In genomic region chr19:8210660-8211101, GRCh38 we compare ENCODE assay signal across 9 cellular contexts. TPM values are rescaled to one million over a fixed set of nuclear protein-coding genes. Genes with fewer than 3 reads are reported as not detected.
DNase-seq lines count a peak whose midpoint lies in the region; ATAC-seq and TF ChIP-seq lines count a peak whose summit lies in the region.
"Had no signal": no experiment of that assay in that cellular context is flagged by ENCODE, and none has a peak within 500 bp of the region (broad histone marks: within the 10 kb centered on the region; RNA-seq: fewer than 3 reads in every experiment).

No MANE protein-coding gene starts in this region.

- TF ChIP-seq CTCF in suprapubic skin (IDR thresholded peaks at IDR 0.05) = no peak

- peaks cover 2% of the 10 kb centered on the region for H3K36me3 Mint-ChIP-seq in activated CD8-positive, alpha-beta memory T cell treated with anti-CD3 and anti-CD28 coated beads, Interleukin-2, amount 10 ng/mL, durations not matched to agents 7 days and 5 days
- peaks cover 4% of the 10 kb centered on the region for H3K36me3 Mint-ChIP-seq in T-helper 17 cell (ENCODE audit: low read depth)

- H3K4me3 ChIP-seq in iPS-20b (ENCODE audit: low read length) (peak overlapping the region; percentile 67), suprapubic skin (peak overlapping the region; percentile 77)

- H3K36me3 ChIP-seq in iPS-20b (ENCODE audit: insufficient read depth, low read depth, low read length) (peaks cover 9% of the 10 kb centered on the region), suprapubic skin (peaks cover 6% of the 10 kb centered on the region)
- H3K36me3 ChIP-seq: BE2C had no signal

- no peak for TF ChIP-seq EP300 in suprapubic skin (IDR thresholded peaks at IDR 0.05)

- CTCF ChIA-PET in activated CD8-positive, alpha-beta memory T cell treated with anti-CD3 and anti-CD28 coated beads, Interleukin-2, amount 10 ng/mL, durations not matched to agents 7 days and 5 days (lab: Charles Lee) = interaction anchor here (0.9 to 1.4 kb wide), 4 partner anchors 16 to 40 kb away, joined by 4 to 5 read pairs (median 4); no protein-coding TSS in a partner anchor

- H3K4me3 Mint-ChIP-seq in activated CD8-positive, alpha-beta memory T cell treated with anti-CD3 and anti-CD28 coated beads, Interleukin-2, amount 10 ng/mL, durations not matched to agents 7 days and 5 days = peak overlapping the region; percentile 82
- peak overlapping the region; percentile 97 for H3K4me3 Mint-ChIP-seq in T-helper 17 cell

- peak overlapping the region; percentile 89 for H3K27ac Mint-ChIP-seq in activated CD8-positive, alpha-beta memory T cell treated with anti-CD3 and anti-CD28 coated beads, Interleukin-2, amount 10 ng/mL, durations not matched to agents 7 days and 5 days
- H3K27ac Mint-ChIP-seq in T-helper 17 cell = peak overlapping the region; percentile 98

- H3K9me3 ChIP-seq in T-helper 17 cell (ENCODE audit: control insufficient read depth, low read length, poor library complexity, severe bottlenecking) (no peaks in the 10 kb centered on the region), iPS-20b (ENCODE audit: insufficient read depth, low read depth, low read length) (no peaks in the 10 kb centered on the region), suprapubic skin (no peaks in the 10 kb centered on the region)
- H3K9me3 ChIP-seq: BE2C had no signal

- H3K4me1 ChIP-seq in iPS-20b (ENCODE audit: insufficient read depth, low read length) = peaks cover 7% of the 10 kb centered on the region
- peaks cover 36% of the 10 kb centered on the region for H3K4me1 ChIP-seq in suprapubic skin

- H3K27ac ChIP-seq in iPS-20b (ENCODE audit: low read length) (no peak overlapping the region), suprapubic skin (peak overlapping the region; percentile 89)

- no peak for ATAC-seq in activated CD8-positive, alpha-beta memory T cell treated with anti-CD3 and anti-CD28 coated beads, Interleukin-2, amount 10 ng/mL, durations not matched to agents 7 days and 5 days
- ATAC-seq in T-helper 17 cell (no peak), GM18505 (IDR thresholded peaks at IDR 0.05; ENCODE audit: unreplicated experiment) (no peak)

- H3K9ac ChIP-seq in iPS-20b (ENCODE audit: low read depth, low read length) = peak overlapping the region; percentile 63; the same call in 1 of the 2 replicates

- TF ChIP-seq POLR2A in suprapubic skin (IDR thresholded peaks at IDR 0.05) (no peak), GM18505 (IDR thresholded peaks at IDR 0.05; ENCODE audit: borderline replicate concordance, extremely low read depth, insufficient read depth, insufficient read length) (no peak)

- no peak for DNase-seq in activated CD8-positive, alpha-beta memory T cell treated with anti-CD3 and anti-CD28 coated beads, Interleukin-2, amount 10 ng/mL, durations not matched to agents 7 days and 5 days
- DNase-seq in activated CD8-positive, alpha-beta memory T cell treated with anti-CD3 and anti-CD28 coated beads, Interleukin-2, amount 50 U/mL, for 48 hours = no peak
- DNase-seq in T-helper 17 cell = no peak
- no peak for DNase-seq in suprapubic skin (ENCODE audit: low spot score in 2 of 2)
- DNase-seq in NCI-H1694 (lab: John Stamatoyannopoulos, UW) = no peak
- DNase-seq in NCI-H128 (lab: John Stamatoyannopoulos, UW; ENCODE audit: unreplicated experiment) = no peak
- DNase-seq: BE2C had no signal

- H3K4me1 Mint-ChIP-seq in activated CD8-positive, alpha-beta memory T cell treated with anti-CD3 and anti-CD28 coated beads, Interleukin-2, amount 10 ng/mL, durations not matched to agents 7 days and 5 days = peaks cover 16% of the 10 kb centered on the region
- peaks cover 27% of the 10 kb centered on the region for H3K4me1 Mint-ChIP-seq in T-helper 17 cell

- H3K27me3 ChIP-seq in iPS-20b (ENCODE audit: insufficient read depth, low read length) (no peaks in the 10 kb centered on the region), suprapubic skin (peaks cover 5% of the 10 kb centered on the region)

- 80% methylated on average over 9 of the region's 10 CpGs for WGBS in suprapubic skin

- no peaks in the 10 kb centered on the region for H3K27me3 Mint-ChIP-seq in activated CD8-positive, alpha-beta memory T cell treated with anti-CD3 and anti-CD28 coated beads, Interleukin-2, amount 10 ng/mL, durations not matched to agents 7 days and 5 days
- H3K27me3 Mint-ChIP-seq in T-helper 17 cell = no peaks in the 10 kb centered on the region

- H3K9me3 Mint-ChIP-seq in activated CD8-positive, alpha-beta memory T cell treated with anti-CD3 and anti-CD28 coated beads, Interleukin-2, amount 10 ng/mL, durations not matched to agents 7 days and 5 days (ENCODE audit: low read depth) = no peaks in the 10 kb centered on the region

RNA-seq across cellular contexts. Expression of gene CERS4, which starts 1.5 kb away (rescaled TPM):
- 10 to 100 TPM; 20.3 to 28.2 TPM for total RNA-seq in activated CD8-positive, alpha-beta memory T cell treated with anti-CD3 and anti-CD28 coated beads, Interleukin-2, amount 10 ng/mL, durations not matched to agents 7 days and 5 days
- total RNA-seq in T-helper 17 cell (10 to 100 TPM; 12.2 to 22.1 TPM), suprapubic skin (100 to 1,000 TPM in 3 of 4 donors, 10 to 100 TPM in 1; 84.6 to 132 (median 118) TPM)
